23 cellular contexts compared by ENCODE assay signal in the genomic region with DNA sequence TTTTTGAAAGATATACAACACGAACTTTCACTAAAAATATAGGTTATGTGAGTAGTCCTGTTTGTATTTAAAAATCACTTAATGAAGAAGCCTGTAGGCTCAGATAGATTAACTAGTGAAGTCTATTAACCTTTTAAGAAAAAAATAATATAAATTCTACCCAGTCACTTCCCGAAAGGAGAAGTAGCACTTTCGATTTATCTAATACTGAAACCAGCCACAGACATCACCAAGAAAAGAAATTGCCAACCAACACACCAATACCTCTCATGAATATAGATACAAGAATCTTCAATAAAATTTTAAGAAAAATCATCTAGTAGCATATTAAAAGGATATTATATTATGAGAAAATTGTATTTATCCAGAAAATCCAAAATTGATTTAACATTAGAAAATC.
A peak's percentile ranks its signal among the peaks of the same experiment; 100 is the strongest.
DNase-seq lines count a peak whose midpoint lies in the region; ATAC-seq and TF ChIP-seq lines count a peak whose summit lies in the region.
"Had no signal": no experiment of that assay in that cellular context is flagged by ENCODE, and none has a peak within 500 bp of the region (broad histone marks: within the 10 kb centered on the region; RNA-seq: fewer than 3 reads in every experiment).

No MANE protein-coding gene starts in this region.

- DNase-seq in RPMI8226, result peak; percentile 11
- DNase-seq in activated naive CD4-positive, alpha-beta T cell treated with anti-CD3 and anti-CD28 coated beads, Interleukin-2, amount 50 U/mL, for 16 hours, result no peak
- no peak for DNase-seq in activated CD8-positive, alpha-beta T cell treated with anti-CD3 and anti-CD28 coated beads, Interleukin-2, amount 10 ng/mL, durations not matched to agents 7 days and 5 days
- no peak for DNase-seq in NCI-H2029 (lab: John Stamatoyannopoulos, UW)
- no peak for DNase-seq in natural killer cell
- DNase-seq: activated CD4-positive, alpha-beta T cell treated with anti-CD3 and anti-CD28 coated beads, Interleukin-2, amount 10 ng/mL, durations not matched to agents 7 days and 5 days; activated CD8-positive, alpha-beta memory T cell treated with anti-CD3 and anti-CD28 coated beads, Interleukin-2, amount 50 U/mL, for 4 hours; body of pancreas; DND-41; effector memory CD4-positive, alpha-beta T cell; gastrocnemius medialis; kidney; NCI-H1436 treated with DMSO at 0.1 percent for 48 hours; NCI-H69; nucleus accumbens; PC-3; SHP77 treated with DMSO at 0.1 percent for 48 hours; T-helper 1 cell had no signal

- CTCF ChIA-PET in activated CD8-positive, alpha-beta T cell treated with anti-CD3 and anti-CD28 coated beads, Interleukin-2, amount 10 ng/mL, durations not matched to agents 7 days and 5 days (lab: Charles Lee), result no interaction called here

- H3K9me3 Mint-ChIP-seq in activated CD8-positive, alpha-beta T cell treated with anti-CD3 and anti-CD28 coated beads, Interleukin-2, amount 10 ng/mL, durations not matched to agents 7 days and 5 days (ENCODE audit: insufficient read depth), result no peaks in the 10 kb centered on the region
- H3K9me3 Mint-ChIP-seq in natural killer cell, result peaks cover 10 to 17% of the 10 kb centered on the region in 2 donors

- no peaks in the 10 kb centered on the region for H3K27me3 Mint-ChIP-seq in activated CD8-positive, alpha-beta T cell treated with anti-CD3 and anti-CD28 coated beads, Interleukin-2, amount 10 ng/mL, durations not matched to agents 7 days and 5 days (ENCODE audit: low read depth)
- no peaks in the 10 kb centered on the region for H3K27me3 Mint-ChIP-seq in natural killer cell (ENCODE audit: low read depth in 2 of 2)
- H3K27me3 Mint-ChIP-seq: activated CD4-positive, alpha-beta T cell treated with anti-CD3 and anti-CD28 coated beads, Interleukin-2, amount 10 ng/mL, durations not matched to agents 7 days and 5 days had no signal

- POLR2A ChIA-PET in activated CD8-positive, alpha-beta T cell treated with anti-CD3 and anti-CD28 coated beads, Interleukin-2, amount 10 ng/mL, durations not matched to agents 7 days and 5 days (lab: Charles Lee), result no interaction called here

- peak; percentile 79 for ATAC-seq in GM18858 (IDR thresholded peaks at IDR 0.05; ENCODE audit: unreplicated experiment)
- ATAC-seq in GM21717 (IDR thresholded peaks at IDR 0.05; ENCODE audit: unreplicated experiment), result peak; percentile 92
- ATAC-seq in HG03378 (IDR thresholded peaks at IDR 0.05; ENCODE audit: unreplicated experiment), result peak; percentile 96
- ATAC-seq in activated CD8-positive, alpha-beta T cell treated with anti-CD3 and anti-CD28 coated beads, Interleukin-2, amount 10 ng/mL, durations not matched to agents 7 days and 5 days, result no peak
- ATAC-seq in natural killer cell, result no peak
- ATAC-seq: body of pancreas, gastrocnemius medialis, HCT116, HepG2, PC-3 had no signal

- TF ChIP-seq CTCF in natural killer cell (IDR thresholded peaks at IDR 0.05), result no peak

- no peaks in the 10 kb centered on the region for H3K4me1 Mint-ChIP-seq in activated CD8-positive, alpha-beta T cell treated with anti-CD3 and anti-CD28 coated beads, Interleukin-2, amount 10 ng/mL, durations not matched to agents 7 days and 5 days (ENCODE audit: low read depth)
- H3K4me1 Mint-ChIP-seq in natural killer cell, result no peaks in the 10 kb centered on the region
- H3K4me1 Mint-ChIP-seq: activated CD4-positive, alpha-beta T cell treated with anti-CD3 and anti-CD28 coated beads, Interleukin-2, amount 10 ng/mL, durations not matched to agents 7 days and 5 days had no signal

- H3K36me3 Mint-ChIP-seq in activated CD8-positive, alpha-beta T cell treated with anti-CD3 and anti-CD28 coated beads, Interleukin-2, amount 10 ng/mL, durations not matched to agents 7 days and 5 days (ENCODE audit: low read depth), result no peaks in the 10 kb centered on the region
- H3K36me3 Mint-ChIP-seq in natural killer cell, result no peaks in the 10 kb centered on the region

- H3K4me3 Mint-ChIP-seq in activated CD8-positive, alpha-beta T cell treated with anti-CD3 and anti-CD28 coated beads, Interleukin-2, amount 10 ng/mL, durations not matched to agents 7 days and 5 days, result no peak overlapping the region
- H3K4me3 Mint-ChIP-seq in natural killer cell, result no peak overlapping the region
- H3K4me3 Mint-ChIP-seq: activated CD4-positive, alpha-beta T cell treated with anti-CD3 and anti-CD28 coated beads, Interleukin-2, amount 10 ng/mL, durations not matched to agents 7 days and 5 days had no signal

- no peak overlapping the region for H3K27ac Mint-ChIP-seq in activated CD8-positive, alpha-beta T cell treated with anti-CD3 and anti-CD28 coated beads, Interleukin-2, amount 10 ng/mL, durations not matched to agents 7 days and 5 days
- no peak overlapping the region for H3K27ac Mint-ChIP-seq in natural killer cell
- H3K27ac Mint-ChIP-seq: activated CD4-positive, alpha-beta T cell treated with anti-CD3 and anti-CD28 coated beads, Interleukin-2, amount 10 ng/mL, durations not matched to agents 7 days and 5 days had no signal

- intact Hi-C loops in natural killer cell (cut with micrococcal nuclease), result no loop called here

Comparison
In these comparisons a context has a peak if more than half of its experiments do, and no peak if none do; other contexts are left out.
1. ATAC-seq: peak in GM18858 (single experiment), GM21717 (single experiment) and HG03378 (single experiment); none in activated CD8-positive, alpha-beta T cell treated with anti-CD3 and anti-CD28 coated beads, Interleukin-2, amount 10 ng/mL, durations not matched to agents 7 days and 5 days (single experiment) and natural killer cell (0 of 3).